In the genomic region with DNA sequence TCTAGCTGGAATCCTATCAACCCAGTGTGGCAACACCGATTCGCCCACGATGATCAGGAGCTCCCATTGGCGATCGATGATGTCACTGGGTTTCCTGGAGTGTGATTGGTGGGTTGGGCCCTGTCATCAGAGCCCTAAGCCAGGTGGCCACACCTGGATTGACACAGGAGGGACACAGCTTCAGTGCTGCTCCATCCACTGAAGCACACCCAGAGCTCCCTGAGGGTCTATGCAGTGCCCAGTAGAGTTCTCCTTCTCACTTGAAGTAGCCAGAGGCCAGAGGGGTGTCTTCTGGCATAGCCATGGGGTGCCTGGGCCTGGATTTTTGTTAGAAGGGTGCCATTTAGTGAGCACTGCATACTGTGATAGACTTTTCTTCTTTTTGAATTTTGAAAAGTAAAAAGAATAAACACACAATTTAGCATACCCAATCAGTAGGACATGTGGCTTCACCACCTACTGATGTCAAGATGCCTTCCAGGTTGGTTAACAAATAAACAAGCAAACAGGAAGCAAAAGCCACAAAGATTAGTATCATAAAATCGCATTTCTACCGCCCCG, we compare ENCODE assay signal across 1 cellular context.
TF ChIP-seq lines count a peak whose summit lies in the region.

No MANE protein-coding gene starts in this region.

TF ChIP-seq in GM12878, 131 proteins besides CTCF, POLR2A, EP300 and RAD21 (continued from another document):
- TF ChIP-seq E2F8 (IDR thresholded peaks at IDR 0.05; ENCODE audit: low read depth, partially characterized antibody) (no peak), CREB1 (IDR thresholded peaks at IDR 0.05; ENCODE audit: low read depth) (peak; percentile 64; the same call in 1 of the 2 replicates), CREM (IDR thresholded peaks at IDR 0.05; ENCODE audit: low read depth) (peak; percentile 49; the same call in 1 of the 2 replicates), HDAC6 (IDR thresholded peaks at IDR 0.05; ENCODE audit: unreplicated experiment) (no peak), MTA2 (IDR thresholded peaks at IDR 0.05; ENCODE audit: low read depth) (no peak)
